In the genomic region with DNA sequence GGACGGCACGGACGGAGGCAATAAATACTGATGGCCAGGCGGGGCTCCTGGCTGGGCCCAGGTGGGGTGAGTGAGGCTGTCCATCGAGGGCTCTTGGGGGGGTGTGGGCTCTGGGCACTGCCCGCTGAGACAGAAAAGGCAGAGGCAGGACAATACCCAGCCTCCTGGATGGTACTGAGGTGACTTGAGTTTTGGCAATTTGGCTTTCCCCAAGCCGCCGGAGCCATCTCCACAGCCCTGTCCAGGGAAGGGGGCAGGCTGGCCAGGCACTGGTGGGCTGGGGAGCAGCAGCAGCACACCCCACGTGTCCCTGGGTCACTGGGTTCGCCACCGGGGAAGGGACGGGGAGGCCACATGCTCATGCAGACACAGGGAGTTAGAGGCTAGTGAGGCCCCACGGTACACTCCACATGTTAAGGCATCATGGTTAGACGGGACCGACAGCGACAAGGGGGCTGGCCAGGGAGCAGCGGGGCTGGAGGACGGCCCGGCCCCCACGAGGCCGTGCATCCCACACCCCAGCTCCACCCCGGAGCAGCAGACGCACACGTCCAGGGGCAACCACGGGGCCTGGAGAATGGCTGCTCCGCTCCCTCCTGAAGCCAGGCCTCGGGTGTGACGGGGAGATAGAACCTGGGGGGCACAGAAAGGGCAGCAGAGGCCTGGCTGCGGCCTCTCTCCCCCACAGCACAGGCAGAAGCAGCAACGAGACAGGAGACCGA, we compare ENCODE assay signal across 8 cellular contexts. TPM values are rescaled to one million over a fixed set of nuclear protein-coding genes. Genes with fewer than 3 reads are reported as not detected.
DNase-seq lines count a peak whose midpoint lies in the region; ATAC-seq and TF ChIP-seq lines count a peak whose summit lies in the region.
"Had no signal": no experiment of that assay in that cellular context is flagged by ENCODE, and none has a peak within 500 bp of the region (broad histone marks: within the 10 kb centered on the region; RNA-seq: fewer than 3 reads in every experiment).

No MANE protein-coding gene starts in this region.

- H3K4me3 ChIP-seq in endodermal cell (ENCODE audit: low read length), result no peak overlapping the region
- peak overlapping the region; percentile 43 for H3K4me3 ChIP-seq in skeletal muscle satellite cell (ENCODE audit: low read length)

- H3K27ac ChIP-seq in RWPE1, result peak overlapping the region; percentile 97
- peak overlapping the region; percentile 78 for H3K27ac ChIP-seq in endodermal cell (ENCODE audit: low read depth, low read length)

- H3K4me1 ChIP-seq in endodermal cell (ENCODE audit: control insufficient read depth, insufficient read depth, low read length) (no peaks in the 10 kb centered on the region), skeletal muscle satellite cell (ENCODE audit: control insufficient read depth, insufficient read depth, low read length) (peaks cover 53% of the 10 kb centered on the region)

- 87 to 88% methylated on average over 23 to 31 of the region's 31 CpGs for WGBS in endodermal cell (ENCODE audit: insufficient coverage in 1 of 2, insufficient read length in 1 of 2), 2 experiments

- H3K27me3 ChIP-seq in endodermal cell (ENCODE audit: control insufficient read depth, insufficient read depth, low read length, poor library complexity, severe bottlenecking) (no peaks in the 10 kb centered on the region), skeletal muscle satellite cell (ENCODE audit: control insufficient read depth, insufficient read depth, low read length) (no peaks in the 10 kb centered on the region)

- CTCF ChIA-PET in RWPE1 (lab: Yijun Ruan, JAX), result interaction anchor here (0.6 kb wide), 1 partner anchor 548 kb away, joined by 3 read pairs; no protein-coding TSS in a partner anchor

- H3K36me3 ChIP-seq in endodermal cell (ENCODE audit: control insufficient read depth, insufficient read depth, low read length) (peaks cover 48% of the 10 kb centered on the region), skeletal muscle satellite cell (ENCODE audit: insufficient read depth, low read length) (peaks cover 56% of the 10 kb centered on the region)

- H3K27me3 Mint-ChIP-seq in endodermal cell (ENCODE audit: insufficient read depth), result no peaks in the 10 kb centered on the region

- H3K4me2 ChIP-seq in skeletal muscle satellite cell (ENCODE audit: low read length), result peak overlapping the region; percentile 52

- no peak overlapping the region for H3K4me3 Mint-ChIP-seq in endodermal cell

- H3K9me3 Mint-ChIP-seq in endodermal cell, result no peaks in the 10 kb centered on the region

- H3K9me3 ChIP-seq in endodermal cell (ENCODE audit: control insufficient read depth, low read length), result no peaks in the 10 kb centered on the region
- no peaks in the 10 kb centered on the region for H3K9me3 ChIP-seq in skeletal muscle satellite cell (replicated peaks; ENCODE audit: low read length)

- H3K9ac ChIP-seq in endodermal cell (ENCODE audit: extremely low read depth, low read length, poor library complexity, severe bottlenecking) (no peak overlapping the region), skeletal muscle satellite cell (ENCODE audit: low read depth, low read length) (peak overlapping the region; percentile 53)

- TF ChIP-seq CTCF in RWPE1 (conservative IDR thresholded peaks at IDR 0.05; ENCODE audit: low read depth), result no peak
- TF ChIP-seq CTCF in endodermal cell (conservative IDR thresholded peaks at IDR 0.05), result no peak

- peaks cover 20% of the 10 kb centered on the region for H3K36me3 Mint-ChIP-seq in endodermal cell (ENCODE audit: low read depth)

- H3K27ac Mint-ChIP-seq in endodermal cell, result peak overlapping the region; percentile 68

- ATAC-seq in activated CD4-positive, CD25-positive, alpha-beta regulatory T cell treated with anti-CD3 and anti-CD28 coated beads, Interleukin-2, amount 50 U/mL, for 24 hours, result no peak
- no peak for ATAC-seq in HG03432 (IDR thresholded peaks at IDR 0.05; ENCODE audit: unreplicated experiment)

- H3K4me1 Mint-ChIP-seq in endodermal cell, result peaks cover 6% of the 10 kb centered on the region

- POLR2A ChIA-PET in RWPE1 (lab: Yijun Ruan, JAX; ENCODE audit: low non-redundant PET), result no interaction called here

- peak; percentile 21 for DNase-seq in HCEC 1CT
- DNase-seq in RWPE1 (ENCODE audit: low spot score), result no peak
- DNase-seq in endodermal cell, result no peak
- no peak for DNase-seq in amniotic stem cell (lab: John Stamatoyannopoulos, UW)

RNA-seq across cellular contexts. Expression of gene ARHGDIA, which starts 3.0 kb away (rescaled TPM):
- 100 to 1,000 TPM; 240 to 254 TPM for total RNA-seq in endodermal cell
- polyA plus RNA-seq in endodermal cell (2013, experiment 1 of 2), result 180 TPM
- 185 TPM for polyA plus RNA-seq in endodermal cell (2013, experiment 2 of 2)
- 197 and 245 TPM in 2 replicates for total RNA-seq in skeletal muscle satellite cell (2012; rRNA removed)

RNA-seq across cellular contexts. Expression of gene P4HB, which starts 7.8 kb away (rescaled TPM):
- 100 to 1,000 TPM; 493 to 535 TPM for total RNA-seq in endodermal cell
- 373 TPM for polyA plus RNA-seq in endodermal cell (2013, experiment 1 of 2)
- 364 TPM for polyA plus RNA-seq in endodermal cell (2013, experiment 2 of 2)
- total RNA-seq in skeletal muscle satellite cell (2012; rRNA removed), result 1,387 and 1,428 TPM in 2 replicates

RNA-seq across cellular contexts. Expression of gene ALYREF, which starts 23.3 kb away (rescaled TPM):
- 100 to 1,000 TPM; 154 to 170 TPM for total RNA-seq in endodermal cell
- polyA plus RNA-seq in endodermal cell (2013, experiment 1 of 2), result 123 TPM
- 122 TPM for polyA plus RNA-seq in endodermal cell (2013, experiment 2 of 2)
- 148 and 159 TPM in 2 replicates for total RNA-seq in skeletal muscle satellite cell (2012; rRNA removed)

RNA-seq across cellular contexts. Expression of gene ANAPC11, which starts 23.4 kb away (rescaled TPM):
- total RNA-seq in endodermal cell, result 100 to 1,000 TPM; 161 to 195 TPM
- polyA plus RNA-seq in endodermal cell (2013, experiment 1 of 2), result 211 TPM
- 200 TPM for polyA plus RNA-seq in endodermal cell (2013, experiment 2 of 2)
- total RNA-seq in skeletal muscle satellite cell (2012; rRNA removed), result 159 and 181 TPM in 2 replicates

RNA-seq across cellular contexts. Expression of gene PPP1R27, which starts 33.3 kb away (rescaled TPM):
- not detected for total RNA-seq in endodermal cell
- not detected for polyA plus RNA-seq in endodermal cell (2013, experiment 1 of 2)
- not detected for polyA plus RNA-seq in endodermal cell (2013, experiment 2 of 2)
- total RNA-seq in skeletal muscle satellite cell (2012; rRNA removed), result 0.44 TPM in 1 of 2 replicates, not detected in the other
- total RNA-seq: temporal lobe had no signal
